Comparison of ENCODE assay signal across 16 cellular contexts in genomic region chr5:177040814-177041410, GRCh38. TPM values are rescaled to one million over a fixed set of nuclear protein-coding genes. Genes with fewer than 3 reads are reported as not detected.
DNase-seq lines count a peak whose midpoint lies in the region; ATAC-seq, FAIRE-seq and TF ChIP-seq lines count a peak whose summit lies in the region.
"Had no signal": no experiment of that assay in that cellular context is flagged by ENCODE, and none has a peak within 500 bp of the region (broad histone marks: within the 10 kb centered on the region; RNA-seq: fewer than 3 reads in every experiment).

No MANE protein-coding gene starts in this region.

- in situ Hi-C loops in mammary epithelial cell (cut with MboI; ENCODE audit: low sequenced_read_pairs in 2 of 2): no loop called here

- H3K27me3 ChIP-seq in A673 (replicated peaks; ENCODE audit: insufficient read depth, low read depth, low read length, poor library complexity) (no peaks in the 10 kb centered on the region), mammary epithelial cell (ENCODE audit: insufficient read depth, low read length) (no peaks in the 10 kb centered on the region), adrenal gland (no peaks in the 10 kb centered on the region)
- H3K27me3 ChIP-seq in naive thymus-derived CD4-positive, alpha-beta T cell (ENCODE audit: control insufficient read depth in 2 of 2, insufficient read depth in 2 of 2, low read length in 2 of 2): no peaks in the 10 kb centered on the region
- H3K27me3 ChIP-seq: left lung had no signal

- H3K4me3 ChIP-seq in A673 (ENCODE audit: low read depth, low read length, poor library complexity, severe bottlenecking) (no peak overlapping the region), mammary epithelial cell (replicated peaks in 1 of 3; ENCODE audit: insufficient read depth in 1 of 3, low read depth in 2 of 3, low read length in 3 of 3) (no peak overlapping the region), adrenal gland (no peak overlapping the region)
- no peak overlapping the region for H3K4me3 ChIP-seq in naive thymus-derived CD4-positive, alpha-beta T cell (ENCODE audit: low read length)
- H3K4me3 ChIP-seq: left lung had no signal

- no peak for FAIRE-seq in H54 (lab: Jason Lieb, UNC)
- FAIRE-seq in GM12891 (lab: Jason Lieb, UNC): no peak

- H3K27ac Mint-ChIP-seq in memory B cell: peak overlapping the region; percentile 48
- H3K27ac Mint-ChIP-seq in naive thymus-derived CD4-positive, alpha-beta T cell: peak overlapping the region in 1 of 9 donors; percentile 55
- H3K27ac Mint-ChIP-seq: activated CD8-positive, alpha-beta memory T cell treated with anti-CD3 and anti-CD28 coated beads, Interleukin-2, amount 10 ng/mL, durations not matched to agents 7 days and 5 days; activated naive CD8-positive, alpha-beta T cell treated with anti-CD3 and anti-CD28 coated beads, Interleukin-2, amount 10 ng/mL, durations not matched to agents 7 days and 5 days had no signal

- H3K4me3 Mint-ChIP-seq in memory B cell: no peak overlapping the region
- no peak overlapping the region for H3K4me3 Mint-ChIP-seq in naive thymus-derived CD4-positive, alpha-beta T cell
- H3K4me3 Mint-ChIP-seq: activated CD8-positive, alpha-beta memory T cell treated with anti-CD3 and anti-CD28 coated beads, Interleukin-2, amount 10 ng/mL, durations not matched to agents 7 days and 5 days; activated naive CD8-positive, alpha-beta T cell treated with anti-CD3 and anti-CD28 coated beads, Interleukin-2, amount 10 ng/mL, durations not matched to agents 7 days and 5 days had no signal

- H3K4me1 ChIP-seq in A673 (ENCODE audit: insufficient read depth, low read length, poor library complexity, severe bottlenecking) (no peaks in the 10 kb centered on the region), mammary epithelial cell (ENCODE audit: insufficient read depth, low read length) (peaks cover 10% of the 10 kb centered on the region), adrenal gland (replicated peaks in 1 of 2) (peaks cover 0 to 10% of the 10 kb centered on the region in 2 donors)
- peaks cover 0 to 2% of the 10 kb centered on the region in 2 donors for H3K4me1 ChIP-seq in naive thymus-derived CD4-positive, alpha-beta T cell (ENCODE audit: control insufficient read depth in 2 of 2, insufficient read depth in 2 of 2, low read length in 2 of 2)

- peaks cover 30% of the 10 kb centered on the region for H3K79me2 ChIP-seq in mammary epithelial cell (ENCODE audit: insufficient read depth, low read length)

- BruUV-seq in A673 (replicated peaks; lab: Mats Ljungman, UMichigan) (no TSS peak), mammary epithelial cell (replicated peaks; lab: Mats Ljungman, UMichigan) (no TSS peak)

- no peaks in the 10 kb centered on the region for H3K27me3 Mint-ChIP-seq in memory B cell
- H3K27me3 Mint-ChIP-seq in naive thymus-derived CD4-positive, alpha-beta T cell: no peaks in the 10 kb centered on the region
- H3K27me3 Mint-ChIP-seq: activated CD8-positive, alpha-beta memory T cell treated with anti-CD3 and anti-CD28 coated beads, Interleukin-2, amount 10 ng/mL, durations not matched to agents 7 days and 5 days; activated naive CD8-positive, alpha-beta T cell treated with anti-CD3 and anti-CD28 coated beads, Interleukin-2, amount 10 ng/mL, durations not matched to agents 7 days and 5 days had no signal

- DNase-seq in A673 (ENCODE audit: low spot score): peak; percentile 28
- DNase-seq in H54 (ENCODE audit: insufficient read length, low spot score): peak; percentile 26
- peak; percentile 61 for DNase-seq in mammary epithelial cell
- DNase-seq in memory B cell (ENCODE audit: low spot score in 2 of 2): no peak
- no peak for DNase-seq in midbrain (lab: John Stamatoyannopoulos, UW)
- DNase-seq in adrenal gland: no peak
- no peak for DNase-seq in naive thymus-derived CD4-positive, alpha-beta T cell
- no peak for DNase-seq in GM12891 (ENCODE audit: insufficient read length, low spot score)
- DNase-seq: activated CD8-positive, alpha-beta memory T cell treated with anti-CD3 and anti-CD28 coated beads, Interleukin-2, amount 10 ng/mL, durations not matched to agents 7 days and 5 days; activated naive CD8-positive, alpha-beta T cell treated with anti-CD3 and anti-CD28 coated beads, Interleukin-2, amount 10 ng/mL, durations not matched to agents 7 days and 5 days; AML-193; DND-41; left lung; NCI-H1092; NCI-H748 treated with DMSO at 0.1 percent for 48 hours; SHP77 had no signal

- H3K9me3 Mint-ChIP-seq in memory B cell: no peaks in the 10 kb centered on the region
- no peaks in the 10 kb centered on the region for H3K9me3 Mint-ChIP-seq in naive thymus-derived CD4-positive, alpha-beta T cell
- H3K9me3 Mint-ChIP-seq: activated naive CD8-positive, alpha-beta T cell treated with anti-CD3 and anti-CD28 coated beads, Interleukin-2, amount 10 ng/mL, durations not matched to agents 7 days and 5 days had no signal

- dilution Hi-C loops in mammary epithelial cell (cut with HindIII; ENCODE audit: low sequenced_read_pairs): no loop called here

- H3K36me3 ChIP-seq in A673 (ENCODE audit: insufficient read depth, low read length, poor library complexity, severe bottlenecking): peaks cover 24% of the 10 kb centered on the region
- H3K36me3 ChIP-seq in mammary epithelial cell (ENCODE audit: insufficient read depth, low read length): peaks cover 8% of the 10 kb centered on the region
- peaks cover 0 to 44% of the 10 kb centered on the region in 2 donors for H3K36me3 ChIP-seq in adrenal gland (replicated peaks in 1 of 2)
- H3K36me3 ChIP-seq in naive thymus-derived CD4-positive, alpha-beta T cell (ENCODE audit: control insufficient read depth in 2 of 3, insufficient read depth in 3 of 3, low read length in 3 of 3): peaks cover 0 to 56% (median 5%) of the 10 kb centered on the region in 3 experiments

- H3K4me2 ChIP-seq in mammary epithelial cell (ENCODE audit: insufficient read depth, low read depth, low read length): peak overlapping the region; percentile 1

- no peak overlapping the region for H3K9ac ChIP-seq in mammary epithelial cell (ENCODE audit: insufficient read depth, low read length)

- H3K4me1 Mint-ChIP-seq in memory B cell: peaks cover 4% of the 10 kb centered on the region
- H3K4me1 Mint-ChIP-seq in naive thymus-derived CD4-positive, alpha-beta T cell: peaks cover 0 to 9% (median 7%) of the 10 kb centered on the region in 7 donors

- TF ChIP-seq CTCF in A673 (conservative IDR thresholded peaks at IDR 0.05; ENCODE audit: low read depth, low read length) (no peak), mammary epithelial cell (conservative IDR thresholded peaks at IDR 0.05 in 1 of 2, IDR thresholded peaks at IDR 0.05 in 1 of 2; ENCODE audit: extremely low read depth in 1 of 2, insufficient read depth in 1 of 2, low read depth in 1 of 2, low read length in 2 of 2) (no peak), adrenal gland (IDR thresholded peaks at IDR 0.05) (no peak)

- peaks cover 23% of the 10 kb centered on the region for H3K36me3 Mint-ChIP-seq in memory B cell
- peaks cover 9 to 38% (median 18%) of the 10 kb centered on the region in 5 donors for H3K36me3 Mint-ChIP-seq in naive thymus-derived CD4-positive, alpha-beta T cell

- 4% methylated on average over 3 of the region's 3 CpGs for WGBS in mammary epithelial cell (ENCODE audit: low coverage, missing lambda C conversion rate)
- WGBS in adrenal gland, 4 donors: 79 to 95% (median 85%) methylated on average over 3 of the region's 3 CpGs

- CTCF ChIA-PET in A673 (lab: Charles Lee) (no interaction called here), mammary epithelial cell (lab: Charles Lee; ENCODE audit: low non-redundant PET) (no interaction called here)
- CTCF ChIA-PET in naive thymus-derived CD4-positive, alpha-beta T cell (lab: Charles Lee): no interaction called here

- intact Hi-C loops in A673 (cut with micrococcal nuclease; ENCODE audit: unreplicated experiment): no loop called here
- intact Hi-C loops in mammary epithelial cell (cut with micrococcal nuclease): no loop called here
- intact Hi-C loops in adrenal gland (cut with DNase I): no loop called here
- intact Hi-C loops in naive thymus-derived CD4-positive, alpha-beta T cell (cut with micrococcal nuclease): no loop called here

- H3K9me3 ChIP-seq in A673 (ENCODE audit: low read depth, low read length, poor library complexity, severe bottlenecking) (no peaks in the 10 kb centered on the region), mammary epithelial cell (replicated peaks; ENCODE audit: insufficient read depth, low read length) (no peaks in the 10 kb centered on the region), adrenal gland (replicated peaks in 1 of 3) (no peaks in the 10 kb centered on the region)
- H3K9me3 ChIP-seq in naive thymus-derived CD4-positive, alpha-beta T cell (ENCODE audit: control insufficient read depth in 2 of 3, low read length in 3 of 3): no peaks in the 10 kb centered on the region
- H3K9me3 ChIP-seq: left lung had no signal

- H3K27ac ChIP-seq in A673 (ENCODE audit: low read depth, low read length, poor library complexity, severe bottlenecking): no peak overlapping the region
- no peak overlapping the region for H3K27ac ChIP-seq in mammary epithelial cell (ENCODE audit: insufficient read depth, low read depth, low read length)
- H3K27ac ChIP-seq in adrenal gland: no peak overlapping the region
- H3K27ac ChIP-seq in naive thymus-derived CD4-positive, alpha-beta T cell (ENCODE audit: low read depth, low read length): no peak overlapping the region
- H3K27ac ChIP-seq: left lung had no signal

- ATAC-seq in memory B cell (ENCODE audit: low read depth): no peak
- ATAC-seq in naive thymus-derived CD4-positive, alpha-beta T cell: no peak
- ATAC-seq: activated CD8-positive, alpha-beta memory T cell treated with anti-CD3 and anti-CD28 coated beads, Interleukin-2, amount 10 ng/mL, durations not matched to agents 7 days and 5 days; left lung had no signal

- H2AFZ ChIP-seq in mammary epithelial cell (ENCODE audit: low read depth, low read length): no peak overlapping the region

- POLR2A ChIA-PET in A673 (lab: Charles Lee; ENCODE audit: low non-redundant PET): no interaction called here
- POLR2A ChIA-PET in naive thymus-derived CD4-positive, alpha-beta T cell (lab: Charles Lee): no interaction called here

- TF ChIP-seq POLR2A in H54 (IDR thresholded peaks at IDR 0.05; ENCODE audit: low read depth, low read length) (no peak), adrenal gland (IDR thresholded peaks at IDR 0.05) (no peak), GM12891 (IDR thresholded peaks at IDR 0.05; ENCODE audit: low read depth, low read length) (no peak)

- no peaks in the 10 kb centered on the region for H4K20me1 ChIP-seq in mammary epithelial cell (ENCODE audit: insufficient read depth, low read length)

RNA-seq across cellular contexts. Expression of gene ZNF346, which starts 18.4 kb away (rescaled TPM):
- total RNA-seq in A673 (2021): 27.3 and 29.3 TPM in 2 replicates
- 10 to 100 TPM; 16.0 to 16.9 TPM for total RNA-seq in mammary epithelial cell
- 14.4 TPM for polyA plus RNA-seq in mammary epithelial cell
- polyA minus RNA-seq in mammary epithelial cell: 6.7 TPM
- total RNA-seq in adrenal gland: 10 to 100 TPM; 13.3 to 29.4 (median 17.9) TPM
- 10 to 100 TPM in 1 of 3 donors, 1 to 10 TPM in 2; 7.9 to 16.8 (median 8.3) TPM for polyA plus RNA-seq in adrenal gland
- total RNA-seq in naive thymus-derived CD4-positive, alpha-beta T cell: 10 to 100 TPM; 18.1 to 28.2 (median 24.0) TPM
- polyA plus RNA-seq in naive thymus-derived CD4-positive, alpha-beta T cell: 10 to 100 TPM; 13.4 to 23.9 TPM
- 11.3 TPM for polyA plus RNA-seq in GM12891 (2012; ENCODE audit: low read depth, missing spikeins)

RNA-seq across cellular contexts. Expression of gene UIMC1, which starts 34.3 kb away (rescaled TPM):
- total RNA-seq in A673 (2021): 46.8 and 54.0 TPM in 2 replicates
- 10 to 100 TPM; 24.8 to 47.0 TPM for total RNA-seq in mammary epithelial cell
- polyA plus RNA-seq in mammary epithelial cell: 16.5 TPM
- polyA minus RNA-seq in mammary epithelial cell: 41.6 TPM
- 10 to 100 TPM; 11.2 to 44.5 (median 31.8) TPM for total RNA-seq in adrenal gland
- polyA plus RNA-seq in adrenal gland: 10 to 100 TPM; 32.7 to 51.0 (median 50.5) TPM
- total RNA-seq in naive thymus-derived CD4-positive, alpha-beta T cell: 10 to 100 TPM; 52.9 to 60.8 (median 59.9) TPM
- polyA plus RNA-seq in naive thymus-derived CD4-positive, alpha-beta T cell: 10 to 100 TPM; 17.5 to 37.0 TPM
- polyA plus RNA-seq in GM12891 (2012; ENCODE audit: low read depth, missing spikeins): 22.5 TPM

RNA-seq across cellular contexts. Expression of gene FGFR4, which starts 45.8 kb away (rescaled TPM):
- 17.2 and 20.6 TPM in 2 replicates for total RNA-seq in A673 (2021)
- 1 to 10 TPM in 1 of 2 donors, under 1 TPM in 1; 0.61 to 1.3 TPM for total RNA-seq in mammary epithelial cell
- polyA plus RNA-seq in mammary epithelial cell: 0.97 TPM
- polyA minus RNA-seq in mammary epithelial cell: 2.1 TPM
- 10 to 100 TPM; 16.3 to 89.5 (median 29.9) TPM for total RNA-seq in adrenal gland
- polyA plus RNA-seq in adrenal gland: 10 to 100 TPM; 12.3 to 14.6 (median 12.5) TPM
- total RNA-seq in naive thymus-derived CD4-positive, alpha-beta T cell: 1 to 10 TPM; 1.3 to 3.6 (median 3.1) TPM
- under 1 TPM; 0.20 to 0.40 TPM for polyA plus RNA-seq in naive thymus-derived CD4-positive, alpha-beta T cell
- polyA plus RNA-seq in GM12891 (2012; ENCODE audit: low read depth, missing spikeins): 0.33 TPM

Comparison
In these comparisons a context has a peak if more than half of its experiments do, and no peak if none do; other contexts are left out.
1. DNase-seq: peak in A673 (single experiment), H54 (single experiment) and mammary epithelial cell (single experiment); none in memory B cell (0 of 2), midbrain (single experiment), adrenal gland (0 of 7), naive thymus-derived CD4-positive, alpha-beta T cell (0 of 9) and GM12891 (single experiment).